ENCODE assay signal across 9 cellular contexts in the genomic region with DNA sequence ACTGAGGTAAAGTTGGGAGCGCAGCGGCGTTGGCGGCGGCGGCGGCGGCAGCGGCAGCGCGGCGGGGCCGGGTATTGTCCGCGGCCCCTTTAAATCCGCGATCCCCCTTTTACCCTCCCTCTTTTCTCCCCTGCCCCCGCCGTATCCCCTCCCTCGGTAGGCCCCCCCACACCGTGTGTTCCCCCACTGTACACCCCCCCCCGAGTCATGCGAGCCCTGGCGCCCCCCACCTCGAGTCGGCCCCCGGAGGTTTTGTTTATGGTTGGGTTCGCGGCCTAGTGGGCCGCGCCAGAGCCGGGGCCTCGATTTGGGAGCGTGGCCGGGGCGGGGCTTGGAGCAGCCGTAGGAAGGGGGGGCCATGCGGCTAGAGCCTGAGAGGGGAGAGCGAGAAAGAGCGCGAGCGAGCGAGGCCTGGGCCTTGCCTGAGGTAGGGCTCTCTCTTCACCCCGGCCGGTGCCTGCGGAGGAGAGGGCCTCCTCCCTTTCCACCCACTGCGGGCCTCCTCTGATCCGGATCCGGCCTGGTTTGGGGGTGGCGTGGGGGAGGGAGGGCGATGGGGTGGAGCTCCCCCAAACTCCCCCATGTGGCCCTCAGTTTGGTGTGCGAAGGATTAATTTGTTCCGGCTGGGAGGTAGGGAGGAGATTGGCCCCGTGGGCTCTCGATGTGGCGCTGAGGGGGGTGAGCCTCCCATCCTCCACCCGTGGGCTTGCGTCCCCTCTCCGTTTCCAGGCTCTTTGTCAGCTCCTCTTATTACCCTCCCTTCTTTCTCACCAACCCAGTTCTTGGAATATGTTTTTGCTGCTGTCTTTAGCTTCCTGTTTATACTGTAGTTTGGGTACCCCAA. TPM values are rescaled to one million over a fixed set of nuclear protein-coding genes. Genes with fewer than 3 reads are reported as not detected.
DNase-seq lines count a peak whose midpoint lies in the region; ATAC-seq, FAIRE-seq and TF ChIP-seq lines count a peak whose summit lies in the region.
"Had no signal": no experiment of that assay in that cellular context is flagged by ENCODE, and none has a peak within 500 bp of the region (broad histone marks: within the 10 kb centered on the region; RNA-seq: fewer than 3 reads in every experiment).

No MANE protein-coding gene starts in this region.

- DNase-seq in AG10803 (ENCODE audit: low read depth) (peak; percentile 55), HL-60 (ENCODE audit: low read depth in 1 of 2, low spot score in 1 of 2) (peak; percentile 47 to 55), T-helper 9 cell (peak; percentile 67), astrocyte (ENCODE audit: low read depth) (no peak), amniotic stem cell (lab: John Stamatoyannopoulos, UW) (no peak)

- peaks cover 69% of the 10 kb centered on the region for H4K20me1 ChIP-seq in astrocyte (ENCODE audit: insufficient read depth, low read length)

- ATAC-seq in GM18909 (IDR thresholded peaks at IDR 0.05; ENCODE audit: poor library complexity, unreplicated experiment) = peak; percentile 9

- peak overlapping the region; percentile 26 for H2AFZ ChIP-seq in astrocyte (ENCODE audit: low read depth, low read length)

- H3K4me3 ChIP-seq in AG10803 (ENCODE audit: low read length) (peak overlapping the region; percentile 89), HL-60 (replicated peaks; ENCODE audit: insufficient read depth, low read length) (peak overlapping the region; percentile 88), astrocyte (ENCODE audit: insufficient read depth, low read depth, low read length) (peak overlapping the region; percentile 82), iPS-11a (ENCODE audit: low read depth, low read length) (peak overlapping the region; percentile 88), skeletal muscle satellite cell (ENCODE audit: low read length) (peak overlapping the region; percentile 88)

- H3K27ac Mint-ChIP-seq in astrocyte (ENCODE audit: unreplicated experiment) = peak overlapping the region; percentile 99

- H3K4me1 ChIP-seq in astrocyte (ENCODE audit: insufficient read depth, low read length) = peaks cover 23% of the 10 kb centered on the region
- peaks cover 35% of the 10 kb centered on the region for H3K4me1 ChIP-seq in skeletal muscle satellite cell (ENCODE audit: control insufficient read depth, insufficient read depth, low read length)

- H3K36me3 ChIP-seq in astrocyte (ENCODE audit: insufficient read depth, low read length) = peaks cover 24% of the 10 kb centered on the region
- peaks cover 39% of the 10 kb centered on the region for H3K36me3 ChIP-seq in skeletal muscle satellite cell (ENCODE audit: insufficient read depth, low read length)

- H3K9me3 Mint-ChIP-seq in astrocyte (ENCODE audit: unreplicated experiment) = no peaks in the 10 kb centered on the region

- H3K27me3 Mint-ChIP-seq in astrocyte (ENCODE audit: low read depth, unreplicated experiment) = no peaks in the 10 kb centered on the region

- H3K9me3 ChIP-seq in astrocyte (ENCODE audit: insufficient read depth, low read depth, low read length) (no peaks in the 10 kb centered on the region), skeletal muscle satellite cell (replicated peaks; ENCODE audit: low read length) (no peaks in the 10 kb centered on the region)

- FAIRE-seq in astrocyte (lab: Jason Lieb, UNC) = no peak

- peaks cover 24% of the 10 kb centered on the region for H3K4me1 Mint-ChIP-seq in astrocyte (ENCODE audit: low read depth, unreplicated experiment)

- H3K4me2 ChIP-seq in astrocyte (ENCODE audit: low read length) = peak overlapping the region; percentile 87
- H3K4me2 ChIP-seq in skeletal muscle satellite cell (ENCODE audit: low read length) = peak overlapping the region; percentile 90

- H3K9ac ChIP-seq in astrocyte (ENCODE audit: low read length) (peak overlapping the region; percentile 97), skeletal muscle satellite cell (ENCODE audit: low read depth, low read length) (peak overlapping the region; percentile 95)

- H3K27ac ChIP-seq in HL-60 (replicated peaks) = peak overlapping the region; percentile 96
- peak overlapping the region; percentile 94 for H3K27ac ChIP-seq in astrocyte (ENCODE audit: low read depth, low read length)

- peak overlapping the region; percentile 99 for H3K4me3 Mint-ChIP-seq in astrocyte (ENCODE audit: unreplicated experiment)

- H3K27me3 ChIP-seq in HL-60 (ENCODE audit: insufficient read depth, poor library complexity, severe bottlenecking) (no peaks in the 10 kb centered on the region), astrocyte (ENCODE audit: insufficient read depth, low read length) (no peaks in the 10 kb centered on the region), skeletal muscle satellite cell (ENCODE audit: control insufficient read depth, insufficient read depth, low read length) (no peaks in the 10 kb centered on the region)

- peaks cover 94% of the 10 kb centered on the region for H3K79me2 ChIP-seq in astrocyte (ENCODE audit: insufficient read depth, low read length)

- H3K36me3 Mint-ChIP-seq in astrocyte (ENCODE audit: low read depth, unreplicated experiment) = peaks cover 13% of the 10 kb centered on the region

- TF ChIP-seq CTCF in AG10803 (conservative IDR thresholded peaks at IDR 0.05; ENCODE audit: low read length) (no peak), HL-60 (IDR thresholded peaks at IDR 0.05; ENCODE audit: insufficient read depth, low read length) (no peak), astrocyte (IDR thresholded peaks at IDR 0.05; ENCODE audit: insufficient read depth, low read depth, low read length) (no peak)

RNA-seq across cellular contexts. Expression of a gene that starts 0.4 kb away (rescaled TPM):
- total RNA-seq in astrocyte = 203 and 218 TPM in 2 replicates
- 74.3 and 85.4 TPM in 2 replicates for total RNA-seq in skeletal muscle satellite cell (2012; rRNA removed)

RNA-seq across cellular contexts. Expression of a gene that starts 15.1 kb away (rescaled TPM):
- total RNA-seq in astrocyte = not detected in 2 replicates
- total RNA-seq in skeletal muscle satellite cell (2012; rRNA removed) = not detected in 2 replicates
- total RNA-seq: T-helper 1 cell treated with Interleukin-12 subunit alpha and Interleukin-12 subunit beta and Interleukin-4 antibody, amounts not matched to agents 30 ng/mL and 1 ng/mL, for 36 hours had no signal

RNA-seq across cellular contexts. Expression of a gene that starts 29.3 kb away (rescaled TPM):
- total RNA-seq in astrocyte = 600 and 687 TPM in 2 replicates
- 606 and 719 TPM in 2 replicates for total RNA-seq in skeletal muscle satellite cell (2012; rRNA removed)

RNA-seq across cellular contexts. Expression of a gene that starts 51.2 kb away (rescaled TPM):
- 82.2 and 89.9 TPM in 2 replicates for total RNA-seq in astrocyte
- 132 and 142 TPM in 2 replicates for total RNA-seq in skeletal muscle satellite cell (2012; rRNA removed)

Comparison
In these comparisons a context has a peak if more than half of its experiments do, and no peak if none do; other contexts are left out.
1. DNase-seq: peak in AG10803 (single experiment), HL-60 (2 of 2) and T-helper 9 cell (single experiment); none in astrocyte (single experiment) and amniotic stem cell (single experiment).
2. Peak in every context shown above with its lines, with median percentiles within 50 percentile points of each other: H3K4me3 ChIP-seq.